In the genomic region with DNA sequence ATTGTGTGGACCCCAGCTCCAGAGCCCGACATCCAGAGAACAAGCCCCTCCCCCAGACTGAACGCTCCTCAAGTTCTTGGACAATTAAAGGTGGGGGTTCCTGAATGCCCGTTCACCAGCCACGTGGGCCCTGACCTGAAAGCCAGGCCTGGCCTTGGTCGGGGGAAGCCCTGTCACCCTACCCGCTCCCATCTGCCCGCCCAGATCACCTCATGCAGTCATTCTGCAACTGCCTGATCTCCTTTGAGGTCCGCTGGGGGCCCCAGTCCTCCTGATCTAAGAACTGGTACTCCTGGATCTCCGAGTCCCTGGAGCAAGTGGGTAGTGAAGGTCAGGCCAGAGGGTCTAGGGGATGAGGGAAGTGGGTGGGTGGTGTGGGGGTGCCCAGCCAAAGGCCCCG, we compare ENCODE assay signal across 1 cellular context.
TF ChIP-seq lines count a peak whose summit lies in the region.

No MANE protein-coding gene starts in this region.

TF ChIP-seq in GM12878, 131 proteins besides CTCF, POLR2A, EP300 and RAD21 (continued from another document):
- TF ChIP-seq, protein P1, sequence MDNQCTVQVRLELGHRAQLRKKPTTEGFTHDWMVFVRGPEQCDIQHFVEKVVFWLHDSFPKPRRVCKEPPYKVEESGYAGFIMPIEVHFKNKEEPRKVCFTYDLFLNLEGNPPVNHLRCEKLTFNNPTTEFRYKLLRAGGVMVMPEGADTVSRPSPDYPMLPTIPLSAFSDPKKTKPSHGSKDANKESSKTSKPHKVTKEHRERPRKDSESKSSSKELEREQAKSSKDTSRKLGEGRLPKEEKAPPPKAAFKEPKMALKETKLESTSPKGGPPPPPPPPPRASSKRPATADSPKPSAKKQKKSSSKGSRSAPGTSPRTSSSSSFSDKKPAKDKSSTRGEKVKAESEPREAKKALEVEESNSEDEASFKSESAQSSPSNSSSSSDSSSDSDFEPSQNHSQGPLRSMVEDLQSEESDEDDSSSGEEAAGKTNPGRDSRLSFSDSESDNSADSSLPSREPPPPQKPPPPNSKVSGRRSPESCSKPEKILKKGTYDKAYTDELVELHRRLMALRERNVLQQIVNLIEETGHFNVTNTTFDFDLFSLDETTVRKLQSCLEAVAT (IDR thresholded peaks at IDR 0.05): 0 out of 2 replicates have a peak, but pooled peaks have one; percentile 43
- TF ChIP-seq POLR2AphosphoS5 (IDR thresholded peaks at IDR 0.05; ENCODE audit: low read length) (no peak), EGR1 (IDR thresholded peaks at IDR 0.05; ENCODE audit: borderline replicate concordance in 1 of 2, low read depth in 2 of 2, low read length in 2 of 2) (0 out of 3 replicates have a peak, but pooled peaks of 1 of the 2 experiments have one; percentile 8), HCFC1 (IDR thresholded peaks at IDR 0.05; ENCODE audit: low read length) (no peak), WRNIP1 (IDR thresholded peaks at IDR 0.05; ENCODE audit: borderline replicate concordance, low read depth, low read length) (no peak), ZSCAN29 (IDR thresholded peaks at IDR 0.05) (no peak), SP1 (IDR thresholded peaks at IDR 0.05; ENCODE audit: low read depth, low read length) (peak; percentile 12), DPF2 (IDR thresholded peaks at IDR 0.05) (peak; percentile 30; the same call in 1 of the 2 replicates), GABPA (IDR thresholded peaks at IDR 0.05; ENCODE audit: low read depth) (no peak), ZNF622 (IDR thresholded peaks at IDR 0.05) (no peak), POLR2AphosphoS2 (IDR thresholded peaks at IDR 0.05; ENCODE audit: low read depth, low read length) (no peak), JUNB (IDR thresholded peaks at IDR 0.05) (peak; percentile 80), NFIC (IDR thresholded peaks at IDR 0.05; ENCODE audit: low read depth, low read length) (no peak), BCL11A (IDR thresholded peaks at IDR 0.05; ENCODE audit: low read depth, low read length) (0 out of 2 replicates have a peak, but pooled peaks have one; percentile 8), FOXM1 (IDR thresholded peaks at IDR 0.05; ENCODE audit: low read depth, low read length) (no peak), CREB1 (IDR thresholded peaks at IDR 0.05; ENCODE audit: low read depth) (no peak), JUND (IDR thresholded peaks at IDR 0.05; ENCODE audit: low read depth, low read length) (no peak)
- TF ChIP-seq, protein P2, sequence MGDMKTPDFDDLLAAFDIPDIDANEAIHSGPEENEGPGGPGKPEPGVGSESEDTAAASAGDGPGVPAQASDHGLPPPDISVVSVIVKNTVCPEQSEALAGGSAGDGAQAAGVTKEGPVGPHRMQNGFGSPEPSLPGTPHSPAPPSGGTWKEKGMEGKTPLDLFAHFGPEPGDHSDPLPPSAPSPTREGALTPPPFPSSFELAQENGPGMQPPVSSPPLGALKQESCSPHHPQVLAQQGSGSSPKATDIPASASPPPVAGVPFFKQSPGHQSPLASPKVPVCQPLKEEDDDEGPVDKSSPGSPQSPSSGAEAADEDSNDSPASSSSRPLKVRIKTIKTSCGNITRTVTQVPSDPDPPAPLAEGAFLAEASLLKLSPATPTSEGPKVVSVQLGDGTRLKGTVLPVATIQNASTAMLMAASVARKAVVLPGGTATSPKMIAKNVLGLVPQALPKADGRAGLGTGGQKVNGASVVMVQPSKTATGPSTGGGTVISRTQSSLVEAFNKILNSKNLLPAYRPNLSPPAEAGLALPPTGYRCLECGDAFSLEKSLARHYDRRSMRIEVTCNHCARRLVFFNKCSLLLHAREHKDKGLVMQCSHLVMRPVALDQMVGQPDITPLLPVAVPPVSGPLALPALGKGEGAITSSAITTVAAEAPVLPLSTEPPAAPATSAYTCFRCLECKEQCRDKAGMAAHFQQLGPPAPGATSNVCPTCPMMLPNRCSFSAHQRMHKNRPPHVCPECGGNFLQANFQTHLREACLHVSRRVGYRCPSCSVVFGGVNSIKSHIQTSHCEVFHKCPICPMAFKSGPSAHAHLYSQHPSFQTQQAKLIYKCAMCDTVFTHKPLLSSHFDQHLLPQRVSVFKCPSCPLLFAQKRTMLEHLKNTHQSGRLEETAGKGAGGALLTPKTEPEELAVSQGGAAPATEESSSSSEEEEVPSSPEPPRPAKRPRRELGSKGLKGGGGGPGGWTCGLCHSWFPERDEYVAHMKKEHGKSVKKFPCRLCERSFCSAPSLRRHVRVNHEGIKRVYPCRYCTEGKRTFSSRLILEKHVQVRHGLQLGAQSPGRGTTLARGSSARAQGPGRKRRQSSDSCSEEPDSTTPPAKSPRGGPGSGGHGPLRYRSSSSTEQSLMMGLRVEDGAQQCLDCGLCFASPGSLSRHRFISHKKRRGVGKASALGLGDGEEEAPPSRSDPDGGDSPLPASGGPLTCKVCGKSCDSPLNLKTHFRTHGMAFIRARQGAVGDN (IDR thresholded peaks at IDR 0.05): peak; percentile 86
- TF ChIP-seq, protein P3, sequence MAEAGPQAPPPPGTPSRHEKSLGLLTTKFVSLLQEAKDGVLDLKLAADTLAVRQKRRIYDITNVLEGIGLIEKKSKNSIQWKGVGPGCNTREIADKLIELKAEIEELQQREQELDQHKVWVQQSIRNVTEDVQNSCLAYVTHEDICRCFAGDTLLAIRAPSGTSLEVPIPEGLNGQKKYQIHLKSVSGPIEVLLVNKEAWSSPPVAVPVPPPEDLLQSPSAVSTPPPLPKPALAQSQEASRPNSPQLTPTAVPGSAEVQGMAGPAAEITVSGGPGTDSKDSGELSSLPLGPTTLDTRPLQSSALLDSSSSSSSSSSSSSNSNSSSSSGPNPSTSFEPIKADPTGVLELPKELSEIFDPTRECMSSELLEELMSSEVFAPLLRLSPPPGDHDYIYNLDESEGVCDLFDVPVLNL (IDR thresholded peaks at IDR 0.05; ENCODE audit: low read depth, low read length): no peak
- TF ChIP-seq, protein P4, sequence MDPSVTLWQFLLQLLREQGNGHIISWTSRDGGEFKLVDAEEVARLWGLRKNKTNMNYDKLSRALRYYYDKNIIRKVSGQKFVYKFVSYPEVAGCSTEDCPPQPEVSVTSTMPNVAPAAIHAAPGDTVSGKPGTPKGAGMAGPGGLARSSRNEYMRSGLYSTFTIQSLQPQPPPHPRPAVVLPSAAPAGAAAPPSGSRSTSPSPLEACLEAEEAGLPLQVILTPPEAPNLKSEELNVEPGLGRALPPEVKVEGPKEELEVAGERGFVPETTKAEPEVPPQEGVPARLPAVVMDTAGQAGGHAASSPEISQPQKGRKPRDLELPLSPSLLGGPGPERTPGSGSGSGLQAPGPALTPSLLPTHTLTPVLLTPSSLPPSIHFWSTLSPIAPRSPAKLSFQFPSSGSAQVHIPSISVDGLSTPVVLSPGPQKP (IDR thresholded peaks at IDR 0.05; ENCODE audit: low read depth, low read length): no peak
- TF ChIP-seq, protein P5, sequence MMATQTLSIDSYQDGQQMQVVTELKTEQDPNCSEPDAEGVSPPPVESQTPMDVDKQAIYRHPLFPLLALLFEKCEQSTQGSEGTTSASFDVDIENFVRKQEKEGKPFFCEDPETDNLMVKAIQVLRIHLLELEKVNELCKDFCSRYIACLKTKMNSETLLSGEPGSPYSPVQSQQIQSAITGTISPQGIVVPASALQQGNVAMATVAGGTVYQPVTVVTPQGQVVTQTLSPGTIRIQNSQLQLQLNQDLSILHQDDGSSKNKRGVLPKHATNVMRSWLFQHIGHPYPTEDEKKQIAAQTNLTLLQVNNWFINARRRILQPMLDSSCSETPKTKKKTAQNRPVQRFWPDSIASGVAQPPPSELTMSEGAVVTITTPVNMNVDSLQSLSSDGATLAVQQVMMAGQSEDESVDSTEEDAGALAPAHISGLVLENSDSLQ (IDR thresholded peaks at IDR 0.05): no peak
- TF ChIP-seq, protein P6, sequence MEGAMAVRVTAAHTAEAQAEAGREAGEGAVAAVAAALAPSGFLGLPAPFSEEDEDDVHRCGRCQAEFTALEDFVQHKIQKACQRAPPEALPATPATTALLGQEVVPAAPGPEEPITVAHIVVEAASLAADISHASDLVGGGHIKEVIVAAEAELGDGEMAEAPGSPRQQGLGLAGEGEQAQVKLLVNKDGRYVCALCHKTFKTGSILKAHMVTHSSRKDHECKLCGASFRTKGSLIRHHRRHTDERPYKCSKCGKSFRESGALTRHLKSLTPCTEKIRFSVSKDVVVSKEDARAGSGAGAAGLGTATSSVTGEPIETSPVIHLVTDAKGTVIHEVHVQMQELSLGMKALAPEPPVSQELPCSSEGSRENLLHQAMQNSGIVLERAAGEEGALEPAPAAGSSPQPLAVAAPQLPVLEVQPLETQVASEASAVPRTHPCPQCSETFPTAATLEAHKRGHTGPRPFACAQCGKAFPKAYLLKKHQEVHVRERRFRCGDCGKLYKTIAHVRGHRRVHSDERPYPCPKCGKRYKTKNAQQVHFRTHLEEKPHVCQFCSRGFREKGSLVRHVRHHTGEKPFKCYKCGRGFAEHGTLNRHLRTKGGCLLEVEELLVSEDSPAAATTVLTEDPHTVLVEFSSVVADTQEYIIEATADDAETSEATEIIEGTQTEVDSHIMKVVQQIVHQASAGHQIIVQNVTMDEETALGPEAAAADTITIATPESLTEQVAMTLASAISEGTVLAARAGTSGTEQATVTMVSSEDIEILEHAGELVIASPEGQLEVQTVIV (IDR thresholded peaks at IDR 0.05; ENCODE audit: borderline replicate concordance, partially characterized antibody): no peak
